ENCODE assay signal across 16 cellular contexts in genomic region chr21:46083271-46084040, GRCh38. TPM values are rescaled to one million over a fixed set of nuclear protein-coding genes. Genes with fewer than 3 reads are reported as not detected.
DNase-seq lines count a peak whose midpoint lies in the region; ATAC-seq and TF ChIP-seq lines count a peak whose summit lies in the region.
"Had no signal": no experiment of that assay in that cellular context is flagged by ENCODE, and none has a peak within 500 bp of the region (broad histone marks: within the 10 kb centered on the region; RNA-seq: fewer than 3 reads in every experiment).

No MANE protein-coding gene starts in this region.

- H3K9me3 Mint-ChIP-seq in activated CD8-positive, alpha-beta memory T cell treated with anti-CD3 and anti-CD28 coated beads, Interleukin-2, amount 10 ng/mL, durations not matched to agents 7 days and 5 days (ENCODE audit: low read depth) = peaks cover 2% of the 10 kb centered on the region

- H3K4me3 Mint-ChIP-seq in activated CD8-positive, alpha-beta memory T cell treated with anti-CD3 and anti-CD28 coated beads, Interleukin-2, amount 10 ng/mL, durations not matched to agents 7 days and 5 days = no peak overlapping the region

- no peaks in the 10 kb centered on the region for H3K36me3 Mint-ChIP-seq in activated CD8-positive, alpha-beta memory T cell treated with anti-CD3 and anti-CD28 coated beads, Interleukin-2, amount 10 ng/mL, durations not matched to agents 7 days and 5 days

- no peak overlapping the region for H3K27ac ChIP-seq in psoas muscle
- H3K27ac ChIP-seq: C4-2B, stomach had no signal

- WGBS in psoas muscle, 3 donors = 39 to 47% (median 40%) methylated on average over 33 to 36 of the region's 36 CpGs

- no peak for ATAC-seq in activated CD8-positive, alpha-beta memory T cell treated with anti-CD3 and anti-CD28 coated beads, Interleukin-2, amount 10 ng/mL, durations not matched to agents 7 days and 5 days
- ATAC-seq in psoas muscle = no peak
- ATAC-seq: right cardiac atrium had no signal

- TF ChIP-seq CTCF in psoas muscle (IDR thresholded peaks at IDR 0.05) = no peak
- TF ChIP-seq CTCF in GM20000 (IDR thresholded peaks at IDR 0.05; ENCODE audit: extremely low read depth, missing control alignments) = no peak

- intact Hi-C loops in psoas muscle (cut with DNase I) = no loop called here

- peaks cover 0 to 44% (median 5%) of the 10 kb centered on the region in 3 donors for H3K27me3 ChIP-seq in psoas muscle (ENCODE audit: insufficient read depth in 3 of 3, low read length in 2 of 3)

- H3K27me3 Mint-ChIP-seq in activated CD8-positive, alpha-beta memory T cell treated with anti-CD3 and anti-CD28 coated beads, Interleukin-2, amount 10 ng/mL, durations not matched to agents 7 days and 5 days = peaks cover 4% of the 10 kb centered on the region

- H3K4me1 ChIP-seq in psoas muscle = no peaks in the 10 kb centered on the region

- no peak overlapping the region for H3K27ac Mint-ChIP-seq in activated CD8-positive, alpha-beta memory T cell treated with anti-CD3 and anti-CD28 coated beads, Interleukin-2, amount 10 ng/mL, durations not matched to agents 7 days and 5 days
- H3K27ac Mint-ChIP-seq: activated T-helper 2 cell treated with anti-CD3 and anti-CD28 coated beads, Interferon-gamma antibody, Interleukin-2, Interleukin-4, amounts not matched to agents 10 μg/mL and 5 μg/mL and 100 μg/mL, durations not matched to agents 14 hours and 24 hours and 36 hours had no signal

- CTCF ChIA-PET in activated CD8-positive, alpha-beta memory T cell treated with anti-CD3 and anti-CD28 coated beads, Interleukin-2, amount 10 ng/mL, durations not matched to agents 7 days and 5 days (lab: Charles Lee) = no interaction called here

- no peaks in the 10 kb centered on the region for H3K4me1 Mint-ChIP-seq in activated CD8-positive, alpha-beta memory T cell treated with anti-CD3 and anti-CD28 coated beads, Interleukin-2, amount 10 ng/mL, durations not matched to agents 7 days and 5 days

- DNase-seq in EH (ENCODE audit: low read depth) = peak; percentile 49
- peak; percentile 22 for DNase-seq in activated CD8-positive, alpha-beta memory T cell treated with anti-CD3 and anti-CD28 coated beads, Interleukin-2, amount 10 ng/mL, durations not matched to agents 7 days and 5 days
- peak; percentile 46 for DNase-seq in iris pigment epithelial cell (ENCODE audit: low read depth)
- peak; percentile 16 to 48 for DNase-seq in psoas muscle
- DNase-seq in NCI-H2227 treated with DMSO at 0.1 percent for 48 hours (lab: John Stamatoyannopoulos, UW) = no peak
- DNase-seq in GM20000 (ENCODE audit: low spot score) = no peak
- no peak for DNase-seq in cerebellum (ENCODE audit: low spot score)
- no peak for DNase-seq in anterior cingulate cortex (lab: John Stamatoyannopoulos, UW)
- DNase-seq: activated CD4-positive, alpha-beta T cell treated with anti-CD3 and anti-CD28 coated beads for 4 hours; midbrain; MV-4-11; stomach had no signal

- H3K9me3 ChIP-seq in psoas muscle = peaks cover 8% of the 10 kb centered on the region

- H3K4me3 ChIP-seq in psoas muscle = no peak overlapping the region
- H3K4me3 ChIP-seq: stomach had no signal

- H3K36me3 ChIP-seq in psoas muscle (ENCODE audit: insufficient read depth in 1 of 2, low read depth in 1 of 2) = no peaks in the 10 kb centered on the region
- H3K36me3 ChIP-seq: stomach had no signal

RNA-seq across cellular contexts. Expression of gene COL6A2, which starts 14.5 kb away (rescaled TPM):
- total RNA-seq in activated CD8-positive, alpha-beta memory T cell treated with anti-CD3 and anti-CD28 coated beads, Interleukin-2, amount 10 ng/mL, durations not matched to agents 7 days and 5 days = 10 to 100 TPM in 1 of 2 experiments, 1 to 10 TPM in 1; 5.0 to 17.9 TPM
- total RNA-seq in psoas muscle (100 to 1,000 TPM in 2 of 4 donors, 10 to 100 TPM in 2; 56.2 to 122 (median 90.4) TPM), cerebellum (60.3 TPM)
- 10 to 100 TPM; 29.8 to 58.8 (median 47.1) TPM for polyA plus RNA-seq in psoas muscle
- total RNA-seq: OCI-LY7 had no signal

Comparison
In these comparisons a context has a peak if more than half of its experiments do, and no peak if none do; other contexts are left out.
1. DNase-seq: peak in EH (single experiment), activated CD8-positive, alpha-beta memory T cell treated with anti-CD3 and anti-CD28 coated beads, Interleukin-2, amount 10 ng/mL, durations not matched to agents 7 days and 5 days (single experiment), iris pigment epithelial cell (single experiment) and psoas muscle (2 of 2); none in NCI-H2227 treated with DMSO at 0.1 percent for 48 hours (single experiment), GM20000 (single experiment), cerebellum (single experiment) and anterior cingulate cortex (0 of 58).